In the genomic region with DNA sequence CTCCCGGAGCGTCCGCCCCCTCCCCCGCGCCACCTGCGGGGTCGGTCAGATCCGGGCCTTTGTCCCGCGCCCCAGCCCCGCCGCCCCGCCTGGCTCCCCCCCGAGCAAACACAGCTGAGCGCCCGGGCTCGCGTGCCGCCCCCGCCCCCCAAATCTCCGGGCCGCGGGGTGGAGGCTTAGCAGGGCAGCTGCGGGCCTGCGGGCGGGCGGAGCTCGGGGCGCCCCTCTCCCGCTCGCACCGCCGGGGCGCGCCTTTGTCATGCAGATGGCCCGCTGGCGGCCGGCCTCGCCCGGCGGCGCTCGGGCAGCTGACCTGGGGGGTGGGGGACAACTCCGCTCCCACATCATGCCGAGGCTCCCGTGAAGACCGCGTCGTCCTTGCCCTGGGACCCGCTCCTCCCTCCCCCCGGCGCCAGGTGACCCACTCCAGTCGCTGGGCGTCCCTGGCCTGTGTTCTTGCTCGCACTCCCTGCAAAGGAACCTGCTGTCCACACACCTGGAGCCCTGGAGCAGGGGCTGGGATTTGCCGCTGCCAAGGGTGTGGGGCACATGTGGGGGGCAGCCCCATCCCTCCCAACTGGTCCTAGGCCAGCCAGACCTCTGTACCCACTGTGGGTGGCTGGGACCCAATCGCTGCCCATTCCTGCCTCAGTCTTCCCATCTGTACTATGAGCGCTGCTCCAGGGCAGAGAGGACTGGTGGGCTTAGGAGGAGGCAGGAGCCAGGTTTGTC, we compare ENCODE assay signal across 10 cellular contexts. TPM values are rescaled to one million over a fixed set of nuclear protein-coding genes. Genes with fewer than 3 reads are reported as not detected.
DNase-seq lines count a peak whose midpoint lies in the region; ATAC-seq and TF ChIP-seq lines count a peak whose summit lies in the region.
"Had no signal": no experiment of that assay in that cellular context is flagged by ENCODE, and none has a peak within 500 bp of the region (broad histone marks: within the 10 kb centered on the region; RNA-seq: fewer than 3 reads in every experiment).

No MANE protein-coding gene starts in this region.

- intact Hi-C loops in Right ventricle myocardium inferior (cut with DNase I) (no loop called here), cardiac septum (cut with DNase I) (no loop called here), vagina (cut with DNase I) (no loop called here)

- H3K27me3 Mint-ChIP-seq in WTC11 (ENCODE audit: low read depth) = peaks cover 69% of the 10 kb centered on the region

- peak overlapping the region; percentile 56 for H3K4me3 Mint-ChIP-seq in WTC11

- H3K9me3 Mint-ChIP-seq in WTC11 = no peaks in the 10 kb centered on the region

- peaks cover 49% of the 10 kb centered on the region for H3K4me1 Mint-ChIP-seq in WTC11

- no peaks in the 10 kb centered on the region for H3K36me3 Mint-ChIP-seq in WTC11

- POLR2A ChIA-PET in WTC11 (lab: Charles Lee) = interaction anchor here (0.6 to 1.4 kb wide), 4 partner anchors 48 to 235 kb away, joined by 3 read pairs; no protein-coding TSS in a partner anchor

- H3K27ac ChIP-seq in vagina = no peak overlapping the region
- H3K27ac ChIP-seq: KMS-11 had no signal

- no peaks in the 10 kb centered on the region for H3K9me3 ChIP-seq in vagina

- H3K4me3 ChIP-seq in vagina = peak overlapping the region; percentile 25 to 49

- TF ChIP-seq CTCF in WTC11 (IDR thresholded peaks at IDR 0.05) (no peak), vagina (IDR thresholded peaks at IDR 0.05) (no peak)

- H3K27ac Mint-ChIP-seq in WTC11 = no peak overlapping the region

- peaks cover 10% of the 10 kb centered on the region for H3K4me1 ChIP-seq in vagina

- DNase-seq in Right ventricle myocardium inferior (ENCODE audit: missing footprints) = peak; percentile 67
- DNase-seq in cardiac septum (ENCODE audit: low spot score) = no peak
- DNase-seq in WTC11 (ENCODE audit: low spot score) = peak; percentile 68
- peak; percentile 72 for DNase-seq in left kidney (ENCODE audit: low read depth, low spot score)
- DNase-seq in vagina (ENCODE audit: extremely low spot score in 2 of 2) = no peak
- no peak for DNase-seq in H4 (ENCODE audit: low spot score)
- no peak for DNase-seq in NK-92 treated with Interleukin-12 subunit alpha and Interleukin-12 subunit beta, amount 100 ng/mL, for 24 hours (lab: John Stamatoyannopoulos, UW)

- no peaks in the 10 kb centered on the region for H3K27me3 ChIP-seq in vagina

- no peak for TF ChIP-seq POLR2A in vagina (IDR thresholded peaks at IDR 0.05)

- CTCF ChIA-PET in WTC11 (lab: Charles Lee) = interaction anchor here (0.6 to 2.2 kb wide), 7 partner anchors 25 to 185 kb away, joined by 3 to 13 read pairs (median 4); no protein-coding TSS in a partner anchor

- no peaks in the 10 kb centered on the region for H3K36me3 ChIP-seq in vagina

- ATAC-seq in Right ventricle myocardium inferior (no peak), WTC11 (peak; percentile 36), HG03280 (IDR thresholded peaks at IDR 0.05; ENCODE audit: unreplicated experiment) (no peak)

TF ChIP-seq in WTC11, 78 proteins besides CTCF, POLR2A, EP300 and RAD21 (continues in another document):
- TF ChIP-seq, protein P1, sequence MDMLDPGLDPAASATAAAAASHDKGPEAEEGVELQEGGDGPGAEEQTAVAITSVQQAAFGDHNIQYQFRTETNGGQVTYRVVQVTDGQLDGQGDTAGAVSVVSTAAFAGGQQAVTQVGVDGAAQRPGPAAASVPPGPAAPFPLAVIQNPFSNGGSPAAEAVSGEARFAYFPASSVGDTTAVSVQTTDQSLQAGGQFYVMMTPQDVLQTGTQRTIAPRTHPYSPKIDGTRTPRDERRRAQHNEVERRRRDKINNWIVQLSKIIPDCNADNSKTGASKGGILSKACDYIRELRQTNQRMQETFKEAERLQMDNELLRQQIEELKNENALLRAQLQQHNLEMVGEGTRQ (CRISPR knock-in tag; IDR thresholded peaks at IDR 0.05) = peak; percentile 65
- no peak for TF ChIP-seq ZNF671 (CRISPR knock-in tag; IDR thresholded peaks at IDR 0.05)
- TF ChIP-seq SMAD3 (CRISPR knock-in tag; IDR thresholded peaks at IDR 0.05; ENCODE audit: borderline replicate concordance) = no peak
- TF ChIP-seq, protein P2, sequence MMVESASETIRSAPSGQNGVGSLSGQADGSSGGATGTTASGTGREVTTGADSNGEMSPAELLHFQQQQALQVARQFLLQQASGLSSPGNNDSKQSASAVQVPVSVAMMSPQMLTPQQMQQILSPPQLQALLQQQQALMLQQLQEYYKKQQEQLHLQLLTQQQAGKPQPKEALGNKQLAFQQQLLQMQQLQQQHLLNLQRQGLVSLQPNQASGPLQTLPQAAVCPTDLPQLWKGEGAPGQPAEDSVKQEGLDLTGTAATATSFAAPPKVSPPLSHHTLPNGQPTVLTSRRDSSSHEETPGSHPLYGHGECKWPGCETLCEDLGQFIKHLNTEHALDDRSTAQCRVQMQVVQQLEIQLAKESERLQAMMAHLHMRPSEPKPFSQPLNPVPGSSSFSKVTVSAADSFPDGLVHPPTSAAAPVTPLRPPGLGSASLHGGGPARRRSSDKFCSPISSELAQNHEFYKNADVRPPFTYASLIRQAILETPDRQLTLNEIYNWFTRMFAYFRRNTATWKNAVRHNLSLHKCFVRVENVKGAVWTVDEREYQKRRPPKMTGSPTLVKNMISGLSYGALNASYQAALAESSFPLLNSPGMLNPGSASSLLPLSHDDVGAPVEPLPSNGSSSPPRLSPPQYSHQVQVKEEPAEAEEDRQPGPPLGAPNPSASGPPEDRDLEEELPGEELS (CRISPR knock-in tag; IDR thresholded peaks at IDR 0.05) = peak; percentile 43; the same call in 1 of the 2 replicates
- TF ChIP-seq, protein P3, sequence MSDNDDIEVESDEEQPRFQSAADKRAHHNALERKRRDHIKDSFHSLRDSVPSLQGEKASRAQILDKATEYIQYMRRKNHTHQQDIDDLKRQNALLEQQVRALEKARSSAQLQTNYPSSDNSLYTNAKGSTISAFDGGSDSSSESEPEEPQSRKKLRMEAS (CRISPR knock-in tag; IDR thresholded peaks at IDR 0.05) = no peak
- TF ChIP-seq ZNF138 (CRISPR knock-in tag; conservative IDR thresholded peaks at IDR 0.05) = no peak
- TF ChIP-seq, protein P4, sequence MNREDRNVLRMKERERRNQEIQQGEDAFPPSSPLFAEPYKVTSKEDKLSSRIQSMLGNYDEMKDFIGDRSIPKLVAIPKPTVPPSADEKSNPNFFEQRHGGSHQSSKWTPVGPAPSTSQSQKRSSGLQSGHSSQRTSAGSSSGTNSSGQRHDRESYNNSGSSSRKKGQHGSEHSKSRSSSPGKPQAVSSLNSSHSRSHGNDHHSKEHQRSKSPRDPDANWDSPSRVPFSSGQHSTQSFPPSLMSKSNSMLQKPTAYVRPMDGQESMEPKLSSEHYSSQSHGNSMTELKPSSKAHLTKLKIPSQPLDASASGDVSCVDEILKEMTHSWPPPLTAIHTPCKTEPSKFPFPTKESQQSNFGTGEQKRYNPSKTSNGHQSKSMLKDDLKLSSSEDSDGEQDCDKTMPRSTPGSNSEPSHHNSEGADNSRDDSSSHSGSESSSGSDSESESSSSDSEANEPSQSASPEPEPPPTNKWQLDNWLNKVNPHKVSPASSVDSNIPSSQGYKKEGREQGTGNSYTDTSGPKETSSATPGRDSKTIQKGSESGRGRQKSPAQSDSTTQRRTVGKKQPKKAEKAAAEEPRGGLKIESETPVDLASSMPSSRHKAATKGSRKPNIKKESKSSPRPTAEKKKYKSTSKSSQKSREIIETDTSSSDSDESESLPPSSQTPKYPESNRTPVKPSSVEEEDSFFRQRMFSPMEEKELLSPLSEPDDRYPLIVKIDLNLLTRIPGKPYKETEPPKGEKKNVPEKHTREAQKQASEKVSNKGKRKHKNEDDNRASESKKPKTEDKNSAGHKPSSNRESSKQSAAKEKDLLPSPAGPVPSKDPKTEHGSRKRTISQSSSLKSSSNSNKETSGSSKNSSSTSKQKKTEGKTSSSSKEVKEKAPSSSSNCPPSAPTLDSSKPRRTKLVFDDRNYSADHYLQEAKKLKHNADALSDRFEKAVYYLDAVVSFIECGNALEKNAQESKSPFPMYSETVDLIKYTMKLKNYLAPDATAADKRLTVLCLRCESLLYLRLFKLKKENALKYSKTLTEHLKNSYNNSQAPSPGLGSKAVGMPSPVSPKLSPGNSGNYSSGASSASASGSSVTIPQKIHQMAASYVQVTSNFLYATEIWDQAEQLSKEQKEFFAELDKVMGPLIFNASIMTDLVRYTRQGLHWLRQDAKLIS (CRISPR knock-in tag; IDR thresholded peaks at IDR 0.05; ENCODE audit: borderline replicate concordance) = no peak
- TF ChIP-seq, protein P5, sequence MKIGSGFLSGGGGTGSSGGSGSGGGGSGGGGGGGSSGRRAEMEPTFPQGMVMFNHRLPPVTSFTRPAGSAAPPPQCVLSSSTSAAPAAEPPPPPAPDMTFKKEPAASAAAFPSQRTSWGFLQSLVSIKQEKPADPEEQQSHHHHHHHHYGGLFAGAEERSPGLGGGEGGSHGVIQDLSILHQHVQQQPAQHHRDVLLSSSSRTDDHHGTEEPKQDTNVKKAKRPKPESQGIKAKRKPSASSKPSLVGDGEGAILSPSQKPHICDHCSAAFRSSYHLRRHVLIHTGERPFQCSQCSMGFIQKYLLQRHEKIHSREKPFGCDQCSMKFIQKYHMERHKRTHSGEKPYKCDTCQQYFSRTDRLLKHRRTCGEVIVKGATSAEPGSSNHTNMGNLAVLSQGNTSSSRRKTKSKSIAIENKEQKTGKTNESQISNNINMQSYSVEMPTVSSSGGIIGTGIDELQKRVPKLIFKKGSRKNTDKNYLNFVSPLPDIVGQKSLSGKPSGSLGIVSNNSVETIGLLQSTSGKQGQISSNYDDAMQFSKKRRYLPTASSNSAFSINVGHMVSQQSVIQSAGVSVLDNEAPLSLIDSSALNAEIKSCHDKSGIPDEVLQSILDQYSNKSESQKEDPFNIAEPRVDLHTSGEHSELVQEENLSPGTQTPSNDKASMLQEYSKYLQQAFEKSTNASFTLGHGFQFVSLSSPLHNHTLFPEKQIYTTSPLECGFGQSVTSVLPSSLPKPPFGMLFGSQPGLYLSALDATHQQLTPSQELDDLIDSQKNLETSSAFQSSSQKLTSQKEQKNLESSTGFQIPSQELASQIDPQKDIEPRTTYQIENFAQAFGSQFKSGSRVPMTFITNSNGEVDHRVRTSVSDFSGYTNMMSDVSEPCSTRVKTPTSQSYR (CRISPR knock-in tag; IDR thresholded peaks at IDR 0.05) = no peak
- 0 out of 2 replicates have a peak, but pooled peaks have one; percentile 33 for TF ChIP-seq RELA (CRISPR knock-in tag; IDR thresholded peaks at IDR 0.05; ENCODE audit: borderline replicate concordance)
- TF ChIP-seq FOXK1 (CRISPR knock-in tag; IDR thresholded peaks at IDR 0.05) = peak; percentile 63; the same call in 1 of the 2 replicates
- TF ChIP-seq JAZF1 (CRISPR knock-in tag; IDR thresholded peaks at IDR 0.05) = no peak

RNA-seq across cellular contexts. Expression of a gene that starts 33.6 kb away (rescaled TPM):
- total RNA-seq in Right ventricle myocardium inferior (not detected), cardiac septum (not detected), WTC11 (2021) (not detected in 3 replicates), vagina (not detected)
- not detected in 2 replicates for total RNA-seq in H4 (2014; rRNA removed; shearing (Covaris generic))
- total RNA-seq: T-helper 2 cell treated with Interferon-gamma antibody and Interleukin-4, amounts not matched to agents 100 ng/mL and 5 ng/mL, for 36 hours had no signal

RNA-seq across cellular contexts. Expression of a gene that starts 59.9 kb away (rescaled TPM):
- total RNA-seq in Right ventricle myocardium inferior (9.1 TPM), cardiac septum (15.6 TPM), WTC11 (2021) (1.3 to 1.6 TPM (median 1.5 TPM) in 3 replicates), vagina (50.6 TPM)
- 4.0 TPM in 2 replicates for total RNA-seq in H4 (2014; rRNA removed; shearing (Covaris generic))
- total RNA-seq: T-helper 2 cell treated with Interferon-gamma antibody and Interleukin-4, amounts not matched to agents 100 ng/mL and 5 ng/mL, for 36 hours had no signal

Comparison
In these comparisons a context has a peak if more than half of its experiments do, and no peak if none do; other contexts are left out.
1. DNase-seq: peak in Right ventricle myocardium inferior (single experiment), WTC11 (single experiment) and left kidney (single experiment); none in cardiac septum (single experiment), vagina (0 of 2), H4 (single experiment) and NK-92 treated with Interleukin-12 subunit alpha and Interleukin-12 subunit beta, amount 100 ng/mL, for 24 hours (single experiment).